19 cellular contexts compared by ENCODE assay signal in genomic region chr11:83979593-83979992, GRCh38.
"Had no signal": no experiment of that assay in that cellular context is flagged by ENCODE, and none has a peak within 500 bp of the region (broad histone marks: within the 10 kb centered on the region; RNA-seq: fewer than 3 reads in every experiment).

No MANE protein-coding gene starts in this region.

- DNase-seq: activated CD4-positive, alpha-beta T cell treated with anti-CD3 and anti-CD28 coated beads, Interleukin-2, amount 10 ng/mL, durations not matched to agents 7 days and 5 days; activated CD4-positive, CD25-positive, alpha-beta regulatory T cell treated with anti-CD3 and anti-CD28 coated beads, Interleukin-2, amount 50 U/mL, for 72 hours; activated CD8-positive, alpha-beta memory T cell treated with anti-CD3 and anti-CD28 coated beads, Interleukin-2, amount 10 ng/mL, durations not matched to agents 7 days and 5 days; activated CD8-positive, alpha-beta T cell treated with anti-CD3 and anti-CD28 coated beads for 36 hours; activated effector memory CD4-positive, alpha-beta T cell treated with anti-CD3 and anti-CD28 coated beads, Interleukin-2, amount 50 U/mL, for 16 hours; activated naive CD4-positive, alpha-beta T cell treated with anti-CD3 and anti-CD28 coated beads, Interleukin-2, amount 10 ng/mL, durations not matched to agents 7 days and 5 days; activated T-cell treated with anti-CD3 and anti-CD28 coated beads for 4 hours; amygdala; effector memory CD4-positive, alpha-beta T cell; foreskin melanocyte; hippocampal formation; lower lobe of right lung; naive B cell; stimulated activated CD4-positive, alpha-beta T cell treated with anti-CD3 and anti-CD28 coated beads, Interleukin-4, amount 100 ng/mL, for 4 hours; substantia nigra; tibial artery had no signal

- H3K27ac ChIP-seq: lower lobe of right lung, tibial artery had no signal

- H3K9me3 ChIP-seq: lower lobe of right lung, tibial artery had no signal

- H3K36me3 ChIP-seq: lower lobe of right lung, tibial artery had no signal

- H3K4me3 ChIP-seq: lower lobe of right lung, tibial artery had no signal

- H3K4me3 Mint-ChIP-seq: activated CD4-positive, alpha-beta T cell treated with anti-CD3 and anti-CD28 coated beads, Interleukin-2, amount 10 ng/mL, durations not matched to agents 7 days and 5 days; activated CD8-positive, alpha-beta memory T cell treated with anti-CD3 and anti-CD28 coated beads, Interleukin-2, amount 10 ng/mL, durations not matched to agents 7 days and 5 days; activated CD8-positive, alpha-beta T cell treated with anti-CD3 and anti-CD28 coated beads for 36 hours; activated naive CD4-positive, alpha-beta T cell treated with anti-CD3 and anti-CD28 coated beads, Interleukin-2, amount 10 ng/mL, durations not matched to agents 7 days and 5 days; dendritic cell treated with granulocyte-macrophage colony-stimulating factor and Interleukin-4, amounts not matched to agents 40 ng/mL and 50 ng/mL, for 4 days; naive B cell; neural crest cell; stimulated activated naive CD8-positive, alpha-beta T cell treated with anti-CD3 and anti-CD28 coated beads, Interleukin-15, Interleukin-2, amounts not matched to agents 100 ng/mL and 50 ng/mL, for 24 hours had no signal

- H3K4me1 Mint-ChIP-seq: activated CD4-positive, alpha-beta T cell treated with anti-CD3 and anti-CD28 coated beads, Interleukin-2, amount 10 ng/mL, durations not matched to agents 7 days and 5 days; activated CD8-positive, alpha-beta memory T cell treated with anti-CD3 and anti-CD28 coated beads, Interleukin-2, amount 10 ng/mL, durations not matched to agents 7 days and 5 days; activated naive CD4-positive, alpha-beta T cell treated with anti-CD3 and anti-CD28 coated beads, Interleukin-2, amount 10 ng/mL, durations not matched to agents 7 days and 5 days; naive B cell had no signal

- H3K9me3 Mint-ChIP-seq: activated CD8-positive, alpha-beta T cell treated with anti-CD3 and anti-CD28 coated beads for 36 hours; dendritic cell treated with granulocyte-macrophage colony-stimulating factor and Interleukin-4, amounts not matched to agents 40 ng/mL and 50 ng/mL, for 4 days; naive B cell; neural crest cell; stimulated activated naive CD8-positive, alpha-beta T cell treated with anti-CD3 and anti-CD28 coated beads, Interleukin-15, Interleukin-2, amounts not matched to agents 100 ng/mL and 50 ng/mL, for 24 hours had no signal

- ATAC-seq: activated CD8-positive, alpha-beta memory T cell treated with anti-CD3 and anti-CD28 coated beads, Interleukin-2, amount 10 ng/mL, durations not matched to agents 7 days and 5 days; activated CD8-positive, alpha-beta T cell treated with anti-CD3 and anti-CD28 coated beads for 36 hours; lower lobe of right lung had no signal

- H3K36me3 Mint-ChIP-seq: activated CD8-positive, alpha-beta memory T cell treated with anti-CD3 and anti-CD28 coated beads, Interleukin-2, amount 10 ng/mL, durations not matched to agents 7 days and 5 days; activated naive CD4-positive, alpha-beta T cell treated with anti-CD3 and anti-CD28 coated beads, Interleukin-2, amount 10 ng/mL, durations not matched to agents 7 days and 5 days; naive B cell had no signal

- H3K4me1 ChIP-seq: lower lobe of right lung, tibial artery had no signal

- H3K27ac Mint-ChIP-seq: activated CD4-positive, alpha-beta T cell treated with anti-CD3 and anti-CD28 coated beads, Interleukin-2, amount 10 ng/mL, durations not matched to agents 7 days and 5 days; activated CD8-positive, alpha-beta memory T cell treated with anti-CD3 and anti-CD28 coated beads, Interleukin-2, amount 10 ng/mL, durations not matched to agents 7 days and 5 days; activated CD8-positive, alpha-beta T cell treated with anti-CD3 and anti-CD28 coated beads for 36 hours; activated naive CD4-positive, alpha-beta T cell treated with anti-CD3 and anti-CD28 coated beads, Interleukin-2, amount 10 ng/mL, durations not matched to agents 7 days and 5 days; dendritic cell treated with granulocyte-macrophage colony-stimulating factor and Interleukin-4, amounts not matched to agents 40 ng/mL and 50 ng/mL, for 4 days; naive B cell; stimulated activated naive CD8-positive, alpha-beta T cell treated with anti-CD3 and anti-CD28 coated beads, Interleukin-15, Interleukin-2, amounts not matched to agents 100 ng/mL and 50 ng/mL, for 24 hours had no signal

- H3K27me3 Mint-ChIP-seq: activated CD4-positive, alpha-beta T cell treated with anti-CD3 and anti-CD28 coated beads, Interleukin-2, amount 10 ng/mL, durations not matched to agents 7 days and 5 days; activated CD8-positive, alpha-beta memory T cell treated with anti-CD3 and anti-CD28 coated beads, Interleukin-2, amount 10 ng/mL, durations not matched to agents 7 days and 5 days; activated CD8-positive, alpha-beta T cell treated with anti-CD3 and anti-CD28 coated beads for 36 hours; activated naive CD4-positive, alpha-beta T cell treated with anti-CD3 and anti-CD28 coated beads, Interleukin-2, amount 10 ng/mL, durations not matched to agents 7 days and 5 days; dendritic cell treated with granulocyte-macrophage colony-stimulating factor and Interleukin-4, amounts not matched to agents 40 ng/mL and 50 ng/mL, for 4 days; naive B cell; stimulated activated naive CD8-positive, alpha-beta T cell treated with anti-CD3 and anti-CD28 coated beads, Interleukin-15, Interleukin-2, amounts not matched to agents 100 ng/mL and 50 ng/mL, for 24 hours had no signal

- H3K27me3 ChIP-seq: tibial artery had no signal
